In the genomic region with DNA sequence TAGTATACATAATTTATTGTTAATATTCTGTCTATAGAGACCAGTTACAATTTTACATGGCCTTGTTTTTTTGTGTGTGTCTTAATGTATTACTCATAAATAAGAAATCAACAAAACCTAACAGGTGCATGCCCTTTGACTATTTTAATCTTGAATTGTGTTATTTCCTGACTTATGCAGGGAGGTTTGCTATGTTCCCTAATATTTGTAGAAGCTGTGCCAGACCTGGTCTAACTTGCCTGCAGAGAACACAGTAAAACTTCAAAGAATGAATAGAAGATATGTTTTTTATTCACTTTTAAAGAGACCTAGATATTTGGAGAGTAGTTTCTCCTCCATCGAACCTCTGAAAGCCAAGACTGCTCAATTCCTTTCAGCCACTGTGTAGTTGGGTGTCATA, we compare ENCODE assay signal across 5 cellular contexts.
"Had no signal": no experiment of that assay in that cellular context is flagged by ENCODE, and none has a peak within 500 bp of the region (broad histone marks: within the 10 kb centered on the region; RNA-seq: fewer than 3 reads in every experiment).

No MANE protein-coding gene starts in this region.

- H3K4me3 ChIP-seq: K562 had no signal

- H3K27ac ChIP-seq: HL-60 had no signal

- DNase-seq: IMR-90, KBM-7 had no signal

- ATAC-seq: HepG2, K562 had no signal
